In the genomic region with DNA sequence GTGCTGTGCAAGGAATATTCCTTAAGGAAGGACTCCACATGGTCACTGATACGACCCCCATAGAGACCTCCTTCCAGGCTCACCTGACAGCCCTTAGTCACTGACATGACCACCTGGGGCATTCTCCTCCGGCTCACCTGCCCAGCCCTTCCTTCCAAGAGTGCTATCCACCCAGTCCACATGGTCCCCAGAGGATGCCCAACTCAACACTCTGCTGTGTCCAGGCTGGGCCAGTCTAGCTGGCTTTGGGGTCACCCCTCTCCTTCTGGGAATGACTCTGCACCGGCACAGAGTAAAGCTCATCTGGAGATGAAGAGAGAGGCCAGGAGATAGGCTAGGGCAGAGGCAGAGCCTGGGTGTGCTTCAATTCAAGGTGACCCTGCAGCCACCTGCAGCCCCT, we compare ENCODE assay signal across 31 cellular contexts.
"Had no signal": no experiment of that assay in that cellular context is flagged by ENCODE, and none has a peak within 500 bp of the region (broad histone marks: within the 10 kb centered on the region; RNA-seq: fewer than 3 reads in every experiment).

No MANE protein-coding gene starts in this region.

- DNase-seq: activated B cell treated with CpG ODN at 0.5 μM for 24 hours; activated CD4-positive, alpha-beta T cell treated with anti-CD3 and anti-CD28 coated beads for 48 hours; activated CD4-positive, alpha-beta T cell treated with anti-CD3 and anti-CD28 coated beads, Interleukin-2, amount 50 U/mL, for 1 hour; activated CD4-positive, alpha-beta T cell treated with anti-CD3 and anti-CD28 coated beads, Interleukin-2, amount 50 U/mL, for 48 hours; activated CD8-positive, alpha-beta memory T cell treated with anti-CD3 and anti-CD28 coated beads for 24 hours; activated CD8-positive, alpha-beta T cell treated with anti-CD3 and anti-CD28 coated beads for 36 hours; activated effector memory CD4-positive, alpha-beta T cell treated with Interleukin-2 at 50 U/mL for 16 hours; activated gamma-delta T cell treated with Interleukin-2 at 50 U/mL for 16 hours; activated naive CD4-positive, alpha-beta T cell treated with Interleukin-2 at 50 U/mL for 16 hours; activated naive CD8-positive, alpha-beta T cell treated with anti-CD3 and anti-CD28 coated beads for 36 hours; activated naive CD8-positive, alpha-beta T cell treated with anti-CD3 and anti-CD28 coated beads, Interleukin-2, amount 50 U/mL, for 24 hours; activated T-cell treated with anti-CD3 and anti-CD28 coated beads, Interleukin-2, amount 50 U/mL, for 4 hours; amygdala; aorta; body of pancreas; effector CD8-positive, alpha-beta T cell; esophagus squamous epithelium; foreskin melanocyte; T-helper 1 cell; T-helper 17 cell; T1000; WERI-Rb-1 had no signal

- H3K27ac Mint-ChIP-seq: activated B cell treated with CpG ODN at 0.5 μM for 24 hours; activated CD8-positive, alpha-beta T cell treated with anti-CD3 and anti-CD28 coated beads for 36 hours; activated naive CD4-positive, alpha-beta T cell treated with anti-CD3 and anti-CD28 coated beads, Interleukin-2, amount 50 U/mL, for 24 hours; activated naive CD8-positive, alpha-beta T cell treated with anti-CD3 and anti-CD28 coated beads for 36 hours; activated naive CD8-positive, alpha-beta T cell treated with anti-CD3 and anti-CD28 coated beads, Interleukin-2, amount 50 U/mL, for 24 hours; activated T-helper 17 cell treated with anti-CD3 and anti-CD28 coated beads, Interleukin-2, amount 50 U/mL, for 72 hours; T-helper 17 cell; T-helper 2 cell treated with Interferon-gamma antibody and Interleukin-4, amounts not matched to agents 5 μg/mL and 100 μg/mL, for 36 hours had no signal

- H3K4me1 Mint-ChIP-seq: activated naive CD4-positive, alpha-beta T cell treated with anti-CD3 and anti-CD28 coated beads, Interleukin-2, amount 50 U/mL, for 24 hours; activated naive CD8-positive, alpha-beta T cell treated with anti-CD3 and anti-CD28 coated beads for 36 hours; activated naive CD8-positive, alpha-beta T cell treated with anti-CD3 and anti-CD28 coated beads, Interleukin-2, amount 50 U/mL, for 24 hours; activated T-helper 17 cell treated with anti-CD3 and anti-CD28 coated beads, Interleukin-2, amount 50 U/mL, for 72 hours; central memory CD8-positive, alpha-beta T cell; T-helper 17 cell had no signal

- H3K4me1 ChIP-seq: adrenal gland, body of pancreas, esophagus squamous epithelium, gastroesophageal sphincter had no signal

- H3K36me3 ChIP-seq: cardiac muscle cell, WERI-Rb-1 had no signal

- H3K9me3 ChIP-seq: adrenal gland, body of pancreas, esophagus squamous epithelium, gastroesophageal sphincter had no signal

- H3K27ac ChIP-seq: adrenal gland, body of pancreas, cardiac muscle cell, epithelial cell of prostate, esophagus squamous epithelium, gastroesophageal sphincter, WERI-Rb-1 had no signal

- H3K36me3 Mint-ChIP-seq: activated naive CD4-positive, alpha-beta T cell treated with anti-CD3 and anti-CD28 coated beads, Interleukin-2, amount 50 U/mL, for 24 hours had no signal

- H3K9me3 Mint-ChIP-seq: activated naive CD4-positive, alpha-beta T cell treated with anti-CD3 and anti-CD28 coated beads, Interleukin-2, amount 50 U/mL, for 24 hours had no signal

- H3K4me3 Mint-ChIP-seq: activated B cell treated with CpG ODN at 0.5 μM for 24 hours; activated CD8-positive, alpha-beta T cell treated with anti-CD3 and anti-CD28 coated beads for 36 hours; activated naive CD4-positive, alpha-beta T cell treated with anti-CD3 and anti-CD28 coated beads, Interleukin-2, amount 50 U/mL, for 24 hours; activated naive CD8-positive, alpha-beta T cell treated with anti-CD3 and anti-CD28 coated beads for 36 hours; activated naive CD8-positive, alpha-beta T cell treated with anti-CD3 and anti-CD28 coated beads, Interleukin-2, amount 50 U/mL, for 24 hours; activated T-cell treated with anti-CD3 and anti-CD28 coated beads, Interleukin-2, amount 50 U/mL, for 4 hours; activated T-helper 17 cell treated with anti-CD3 and anti-CD28 coated beads, Interleukin-2, amount 50 U/mL, for 72 hours; central memory CD8-positive, alpha-beta T cell; T-helper 17 cell; T-helper 2 cell treated with Interferon-gamma antibody and Interleukin-4, amounts not matched to agents 5 μg/mL and 100 μg/mL, for 36 hours had no signal

- ATAC-seq: activated CD4-positive, CD25-positive, alpha-beta regulatory T cell treated with anti-CD3 and anti-CD28 coated beads, Interleukin-2, amount 50 U/mL, for 24 hours; activated CD8-positive, alpha-beta T cell treated with anti-CD3 and anti-CD28 coated beads for 36 hours; activated naive CD8-positive, alpha-beta T cell treated with anti-CD3 and anti-CD28 coated beads, Interleukin-2, amount 50 U/mL, for 24 hours; activated T-cell treated with anti-CD3 and anti-CD28 coated beads, Interleukin-2, amount 50 U/mL, for 4 hours; activated T-helper 17 cell treated with anti-CD3 and anti-CD28 coated beads, Interleukin-2, amount 50 U/mL, for 72 hours; body of pancreas; gastroesophageal sphincter; T-helper 17 cell had no signal

- H3K4me3 ChIP-seq: adrenal gland, body of pancreas, cardiac muscle cell, esophagus squamous epithelium, gastroesophageal sphincter had no signal

- H3K27me3 ChIP-seq: adrenal gland, body of pancreas, cardiac muscle cell, esophagus squamous epithelium, gastroesophageal sphincter had no signal
